ENCODE assay signal across 10 cellular contexts in genomic region chr4:82562553-82562854, GRCh38. TPM values are rescaled to one million over a fixed set of nuclear protein-coding genes. Genes with fewer than 3 reads are reported as not detected.
DNase-seq lines count a peak whose midpoint lies in the region; ATAC-seq and TF ChIP-seq lines count a peak whose summit lies in the region.
"Had no signal": no experiment of that assay in that cellular context is flagged by ENCODE, and none has a peak within 500 bp of the region (broad histone marks: within the 10 kb centered on the region; RNA-seq: fewer than 3 reads in every experiment).

No MANE protein-coding gene starts in this region.

- no peak overlapping the region for H3K27ac Mint-ChIP-seq in CD14-positive monocyte
- no peak overlapping the region for H3K27ac Mint-ChIP-seq in central memory CD8-positive, alpha-beta T cell (ENCODE audit: low read depth)
- H3K27ac Mint-ChIP-seq in naive B cell: no peak overlapping the region

- H3K27me3 Mint-ChIP-seq in CD14-positive monocyte (ENCODE audit: low read depth in 3 of 3): peaks cover 53 to 64% (median 55%) of the 10 kb centered on the region in 3 donors
- peaks cover 80% of the 10 kb centered on the region for H3K27me3 Mint-ChIP-seq in central memory CD8-positive, alpha-beta T cell
- peaks cover 53 to 76% (median 70%) of the 10 kb centered on the region in 3 donors for H3K27me3 Mint-ChIP-seq in naive B cell

- H3K27ac ChIP-seq in HUES64 (ENCODE audit: low read depth, low read length): no peak overlapping the region

- ATAC-seq in central memory CD8-positive, alpha-beta T cell (replicated peaks; ENCODE audit: extremely low read depth, poor library complexity, severe bottlenecking): no peak
- ATAC-seq in naive B cell (ENCODE audit: low read depth in 2 of 2) (no peak), HG03108 (IDR thresholded peaks at IDR 0.05; ENCODE audit: unreplicated experiment) (no peak), GM19395 (IDR thresholded peaks at IDR 0.05; ENCODE audit: unreplicated experiment) (no peak)

- H3K36me3 Mint-ChIP-seq in CD14-positive monocyte (peaks cover 5 to 13% of the 10 kb centered on the region in 2 donors), naive B cell (peaks cover 7 to 15% of the 10 kb centered on the region in 2 donors)
- peaks cover 1% of the 10 kb centered on the region for H3K36me3 Mint-ChIP-seq in central memory CD8-positive, alpha-beta T cell (ENCODE audit: insufficient read depth)

- H3K4me1 Mint-ChIP-seq in CD14-positive monocyte (peaks cover 13% of the 10 kb centered on the region), naive B cell (peaks cover 12 to 15% (median 14%) of the 10 kb centered on the region in 3 donors)
- peaks cover 14% of the 10 kb centered on the region for H3K4me1 Mint-ChIP-seq in central memory CD8-positive, alpha-beta T cell

- TF ChIP-seq CTCF in CD14-positive monocyte (IDR thresholded peaks at IDR 0.05): no peak

- H3K4me3 ChIP-seq in HUES64 (ENCODE audit: low read length): peak overlapping the region; percentile 44

- H3K4me1 ChIP-seq in HUES64 (ENCODE audit: insufficient read depth, low read length): peaks cover 15% of the 10 kb centered on the region

- intact Hi-C loops in CD14-positive monocyte (cut with micrococcal nuclease): no loop called here

- peaks cover 27% of the 10 kb centered on the region for H3K27me3 ChIP-seq in HUES64 (ENCODE audit: insufficient read depth, low read length)

- peaks cover 0 to 14% (median 8%) of the 10 kb centered on the region in 7 donors for H3K9me3 Mint-ChIP-seq in CD14-positive monocyte
- no peaks in the 10 kb centered on the region for H3K9me3 Mint-ChIP-seq in central memory CD8-positive, alpha-beta T cell
- peaks cover 0 to 16% (median 2%) of the 10 kb centered on the region in 7 donors for H3K9me3 Mint-ChIP-seq in naive B cell

- no peaks in the 10 kb centered on the region for H3K9me3 ChIP-seq in HUES64 (ENCODE audit: insufficient read depth, low read depth, low read length)

- DNase-seq in CD14-positive monocyte (ENCODE audit: low spot score): no peak
- DNase-seq in central memory CD8-positive, alpha-beta T cell (ENCODE audit: low spot score in 2 of 2): no peak
- no peak for DNase-seq in naive B cell
- no peak for DNase-seq in NCI-H526 treated with DMSO at 0.1 percent for 48 hours (lab: John Stamatoyannopoulos, UW)
- no peak for DNase-seq in hippocampal formation (lab: John Stamatoyannopoulos, UW)
- DNase-seq: central memory CD4-positive, alpha-beta T cell; NCI-H2171 had no signal

- peak overlapping the region; percentile 73 to 91 for H3K4me3 Mint-ChIP-seq in CD14-positive monocyte
- peak overlapping the region; percentile 79 for H3K4me3 Mint-ChIP-seq in central memory CD8-positive, alpha-beta T cell
- peak overlapping the region; percentile 72 to 94 (median 86) for H3K4me3 Mint-ChIP-seq in naive B cell

- no peak overlapping the region for H3K9ac ChIP-seq in HUES64 (ENCODE audit: low read depth, low read length)

- no peaks in the 10 kb centered on the region for H3K36me3 ChIP-seq in HUES64 (ENCODE audit: insufficient read depth, low read length)

- 70% methylated on average over 5 of the region's 5 CpGs for WGBS in HUES64

RNA-seq across cellular contexts. Expression of gene TMEM150C, which starts 0.7 kb away (rescaled TPM):
- not detected for polyA plus RNA-seq in CD14-positive monocyte
- polyA plus RNA-seq in HUES64 (2013, experiment 1 of 2): 2.5 TPM
- 3.2 TPM for polyA plus RNA-seq in HUES64 (2013, experiment 2 of 2)
- under 1 TPM in 2 of 6 donors, not detected in 4; 0.11 to 0.20 TPM for polyA plus RNA-seq in naive B cell (ENCODE audit: low read depth in 6 of 6)
